ENCODE assay signal across 8 cellular contexts in the genomic region with DNA sequence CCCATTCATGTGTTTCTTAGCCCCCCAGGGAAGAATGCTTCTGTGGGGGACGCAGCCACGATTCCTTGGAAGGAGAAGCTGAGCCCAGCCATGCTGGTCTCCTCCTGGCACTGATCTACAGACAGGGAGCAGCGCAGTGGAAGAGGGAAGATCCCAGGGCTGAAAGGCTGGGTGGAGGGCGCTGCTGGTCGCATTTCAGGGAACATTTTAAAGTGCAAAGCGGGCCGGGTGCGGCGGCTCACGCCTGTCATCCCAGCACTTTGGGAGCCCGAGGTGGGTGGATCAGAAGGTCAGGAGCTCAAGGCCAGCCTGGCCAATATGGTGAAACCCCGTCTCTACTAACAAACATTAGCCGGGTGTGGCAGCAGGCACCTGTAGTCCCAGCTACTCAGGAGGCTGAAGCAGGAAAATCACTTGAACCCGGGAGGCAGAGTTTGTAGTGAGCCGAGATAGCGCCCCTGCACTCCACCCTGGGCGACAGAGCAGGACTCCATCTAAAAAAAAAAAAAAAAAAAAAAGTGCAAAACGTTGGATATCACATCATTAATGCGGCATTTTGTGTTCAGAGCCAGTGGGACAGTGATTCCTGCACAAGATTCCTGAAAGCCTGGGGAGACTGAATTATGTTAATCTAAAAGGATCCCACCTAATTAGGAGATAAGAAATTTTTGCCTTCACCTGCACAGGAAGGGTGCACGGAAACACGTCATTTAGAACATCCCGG. TPM values are rescaled to one million over a fixed set of nuclear protein-coding genes. Genes with fewer than 3 reads are reported as not detected.
DNase-seq lines count a peak whose midpoint lies in the region; ATAC-seq, FAIRE-seq and TF ChIP-seq lines count a peak whose summit lies in the region.

No MANE protein-coding gene starts in this region.

- no peak for DNase-seq in A673 (ENCODE audit: low spot score)
- DNase-seq in HEK293T (ENCODE audit: extremely low spot score), result no peak
- DNase-seq in K562 (ENCODE audit: extremely low read depth in 1 of 4, low spot score in 3 of 4), result peak in 1 of 4 experiments; percentile 10
- DNase-seq in GM03348 (ENCODE audit: low spot score), result no peak
- no peak for DNase-seq in RCC 7860 (ENCODE audit: low spot score)
- DNase-seq in NCI-H82 (lab: John Stamatoyannopoulos, UW), result no peak

- intact Hi-C loops in A673 (cut with micrococcal nuclease; ENCODE audit: unreplicated experiment), result loop anchor here (2.0 kb wide), 1 partner anchor 110 kb away; no protein-coding TSS in a partner anchor
- intact Hi-C loops in K562 (cut with micrococcal nuclease), result no loop called here

- H3K9me3 ChIP-seq in A673 (ENCODE audit: low read depth, low read length, poor library complexity, severe bottlenecking), result no peaks in the 10 kb centered on the region
- H3K9me3 ChIP-seq in K562 (replicated peaks; ENCODE audit: control insufficient read depth, insufficient read depth, low read depth, low read length), result no peaks in the 10 kb centered on the region
- no peaks in the 10 kb centered on the region for H3K9me3 ChIP-seq in mesodermal cell (ENCODE audit: control insufficient read depth, low read length)

- H3K27me3 ChIP-seq in A673 (replicated peaks; ENCODE audit: insufficient read depth, low read depth, low read length, poor library complexity) (no peaks in the 10 kb centered on the region), K562 (ENCODE audit: control insufficient read depth in 2 of 2, insufficient read depth in 2 of 2, low read length in 2 of 2) (no peaks in the 10 kb centered on the region)

- peak overlapping the region; percentile 98 for H2AFZ ChIP-seq in K562 (ENCODE audit: low read depth, low read length)

- POLR2A ChIA-PET in A673 (lab: Charles Lee; ENCODE audit: low non-redundant PET) (no interaction called here), HEK293T (lab: Yijun Ruan, JAX) (interaction anchor here (0.6 to 1.6 kb wide), 4 partner anchors 10 to 536 kb away, joined by 3 to 6 read pairs (median 4); no protein-coding TSS in a partner anchor), K562 (lab: Yijun Ruan, JAX) (interaction anchor here (0.6 to 2.7 kb wide), 4 partner anchors 12 to 536 kb away, joined by 4 to 8 read pairs (median 5); no protein-coding TSS in a partner anchor)

- TF ChIP-seq CTCF in A673 (conservative IDR thresholded peaks at IDR 0.05; ENCODE audit: low read depth, low read length), result no peak
- TF ChIP-seq CTCF in K562 (IDR thresholded peaks at IDR 0.05 in 2 of 3, conservative IDR thresholded peaks at IDR 0.05 in 1 of 3; ENCODE audit: insufficient read depth in 2 of 3, low read depth in 1 of 3, low read length in 3 of 3), result no peak

- peak overlapping the region; percentile 98 for H3K4me3 ChIP-seq in A673 (ENCODE audit: low read depth, low read length, poor library complexity, severe bottlenecking)
- peak overlapping the region; percentile 97 for H3K4me3 ChIP-seq in K562
- peak overlapping the region; percentile 72 for H3K4me3 ChIP-seq in mesodermal cell (ENCODE audit: extremely low read depth, insufficient read depth, low read length, poor library complexity, severe bottlenecking)

- CTCF ChIA-PET in A673 (lab: Charles Lee), result no interaction called here
- CTCF ChIA-PET in HEK293T (lab: Yijun Ruan, JAX), result interaction anchor here (1.2 kb wide), 1 partner anchor 33 kb away, joined by 3 read pairs; no protein-coding TSS in a partner anchor
- CTCF ChIA-PET in K562 (lab: Yijun Ruan, JAX; ENCODE audit: low intra/inter-chr PET ratio), result interaction anchor here (0.6 to 5.7 kb wide), 2 partner anchors 27 to 111 kb away, joined by 3 to 64 read pairs; no protein-coding TSS in a partner anchor

- peaks cover 3% of the 10 kb centered on the region for H3K4me1 ChIP-seq in A673 (ENCODE audit: insufficient read depth, low read length, poor library complexity, severe bottlenecking)
- H3K4me1 ChIP-seq in K562 (replicated peaks in 1 of 2; ENCODE audit: control insufficient read depth in 2 of 2, insufficient read depth in 2 of 2, low read length in 2 of 2), result peaks cover 9 to 75% of the 10 kb centered on the region in 2 experiments; a peak in 4 of 5 replicates
- peaks cover 6% of the 10 kb centered on the region for H3K4me1 ChIP-seq in mesodermal cell (ENCODE audit: control insufficient read depth, insufficient read depth, low read length, poor library complexity, severe bottlenecking)

- no peaks in the 10 kb centered on the region for H4K20me1 ChIP-seq in K562 (replicated peaks; ENCODE audit: control insufficient read depth, insufficient read depth, low read length)

- WGBS in K562 (ENCODE audit: insufficient coverage, low coverage, missing lambda C conversion rate), result 20% methylated on average over 17 of the region's 22 CpGs
- 61 to 68% methylated on average over 11 to 17 of the region's 22 CpGs for WGBS in mesodermal cell (ENCODE audit: insufficient coverage in 2 of 2), 2 experiments

- TF ChIP-seq POLR2A in K562 (conservative IDR thresholded peaks at IDR 0.05), result no peak

- TF ChIP-seq RAD21 in K562 (CRISPR knock-in tag; conservative IDR thresholded peaks at IDR 0.05 in 1 of 2, IDR thresholded peaks at IDR 0.05 in 1 of 2), result no peak

- H3K4me2 ChIP-seq in K562 (ENCODE audit: insufficient read depth, low read length), result peak overlapping the region; percentile 78

- no peak for TF ChIP-seq EP300 in K562 (IDR thresholded peaks at IDR 0.05; ENCODE audit: low read length)

- BruUV-seq in A673 (replicated peaks; lab: Mats Ljungman, UMichigan), result no TSS peak
- BruUV-seq in K562 (replicated peaks; lab: Mats Ljungman, UMichigan), result no TSS peak

- H3K79me2 ChIP-seq in K562 (ENCODE audit: control insufficient read depth, insufficient read depth, low read length), result peaks cover 20% of the 10 kb centered on the region

- H3K27ac ChIP-seq in A673 (ENCODE audit: low read depth, low read length, poor library complexity, severe bottlenecking) (peak overlapping the region; percentile 86), K562 (ENCODE audit: extremely low read depth, low read depth, low read length) (peak overlapping the region; percentile 5; the same call in 1 of the 3 replicates), mesodermal cell (ENCODE audit: low read depth, low read length, severe bottlenecking) (no peak overlapping the region)

- H3K9me1 ChIP-seq in K562 (ENCODE audit: control insufficient read depth, insufficient read depth, low read length), result no peaks in the 10 kb centered on the region

- ATAC-seq in K562, result no peak
- no peak for ATAC-seq in HG03025 (IDR thresholded peaks at IDR 0.05; ENCODE audit: low FRiP score, unreplicated experiment)

- peak overlapping the region; percentile 85 to 96 for H3K9ac ChIP-seq in K562 (ENCODE audit: insufficient read depth in 1 of 2, low read depth in 2 of 2, low read length in 2 of 2)

- H3K36me3 ChIP-seq in A673 (ENCODE audit: insufficient read depth, low read length, poor library complexity, severe bottlenecking) (peaks cover 10% of the 10 kb centered on the region), K562 (ENCODE audit: control insufficient read depth, insufficient read depth, low read length) (peaks cover 10% of the 10 kb centered on the region; the same call in 1 of the 3 replicates), mesodermal cell (ENCODE audit: control insufficient read depth, insufficient read depth, low read length) (peaks cover 12% of the 10 kb centered on the region)

- FAIRE-seq in K562 (lab: Jason Lieb, UNC), result no peak
- FAIRE-seq in RCC 7860 (lab: Jason Lieb, UNC), result no peak

- in situ Hi-C loops in K562 (cut with MboI), result no loop called here

RNA-seq across cellular contexts. Expression of gene CHMP6, which starts 0.6 kb away (rescaled TPM):
- total RNA-seq in A673 (2021) (18.7 and 21.3 TPM in 2 replicates), K562 (2014; rRNA removed) (10.3 and 12.9 TPM in 2 replicates), K562 (2014; rRNA removed; fragmentation: Illumina TruSeq; extraction: Trizol) (14.4 and 15.7 TPM in 2 replicates), K562 (2015; rRNA removed; fragmentation: Illumina TruSeq; extraction: Trizol) (12.7 and 13.8 TPM in 2 replicates), K562 (2021) (25.6 and 26.8 TPM in 2 replicates)
- total RNA-seq in K562 (2011; cell fraction: chromatin; rRNA removed; ENCODE audit: low replicate concordance), result 33.8 and 66.2 TPM in 2 replicates
- 40.5 and 47.9 TPM in 2 replicates for total RNA-seq in K562 (2011; cell fraction: nucleolus; rRNA removed)
- total RNA-seq in K562 (2011; cell fraction: nucleoplasm; rRNA removed), result 22.9 and 24.6 TPM in 2 replicates
- polyA plus RNA-seq in K562 (2011; rRNA removed) (8.0 and 13.4 TPM in 2 replicates), K562 (2014; fragmentation: Illumina TruSeq; extraction: Trizol) (11.4 and 15.5 TPM in 2 replicates), K562 (2014; fragmentation: Nextera tagmentation; extraction: Ambion mirVana) (1 to 10 TPM in 1 of 2 experiments, under 1 TPM in 1; 0.25 to 1.8 TPM), K562 (2014; rRNA removed) (28.3 and 30.4 TPM in 2 replicates)
- 10.5 and 35.5 TPM in 2 replicates for polyA plus RNA-seq in K562 (2011; cell fraction: cytosol; rRNA removed)
- polyA plus RNA-seq in K562 (2011; cell fraction: nucleus; rRNA removed), result 10.7 and 20.1 TPM in 2 replicates
- 13.7 and 20.1 TPM in 2 replicates for polyA plus RNA-seq in K562 (2012)
- 11.2 and 15.9 TPM in 2 replicates for polyA minus RNA-seq in K562 (2011; rRNA and poly(A)+ RNA removed)
- polyA minus RNA-seq in K562 (2011; cell fraction: cytosol; rRNA and poly(A)+ RNA removed), result 5.0 and 8.7 TPM in 2 replicates
- polyA minus RNA-seq in K562 (2011; cell fraction: nucleus; rRNA and poly(A)+ RNA removed), result 13.5 and 13.7 TPM in 2 replicates
- 17.0 TPM for polyA plus RNA-seq in mesodermal cell (2013, experiment 1 of 2)
- 16.6 TPM for polyA plus RNA-seq in mesodermal cell (2013, experiment 2 of 2)

RNA-seq across cellular contexts. Expression of gene BAIAP2, which starts 43.9 kb away (rescaled TPM):
- total RNA-seq in A673 (2021), result 51.6 and 54.9 TPM in 2 replicates
- total RNA-seq in K562 (2011; cell fraction: chromatin; rRNA removed; ENCODE audit: low replicate concordance), result 69.8 and 141 TPM in 2 replicates
- 54.5 and 61.0 TPM in 2 replicates for total RNA-seq in K562 (2011; cell fraction: nucleolus; rRNA removed)
- 40.5 and 42.0 TPM in 2 replicates for total RNA-seq in K562 (2011; cell fraction: nucleoplasm; rRNA removed)
- 26.7 and 31.9 TPM in 2 replicates for total RNA-seq in K562 (2014; rRNA removed)
- 14.2 and 17.7 TPM in 2 replicates for total RNA-seq in K562 (2014; rRNA removed; fragmentation: Illumina TruSeq; extraction: Trizol)
- total RNA-seq in K562 (2015; rRNA removed; fragmentation: Illumina TruSeq; extraction: Trizol), result 18.4 and 21.2 TPM in 2 replicates
- total RNA-seq in K562 (2021), result 44.7 and 51.6 TPM in 2 replicates
- 9.8 and 13.6 TPM in 2 replicates for polyA plus RNA-seq in K562 (2011; rRNA removed)
- polyA plus RNA-seq in K562 (2011; cell fraction: cytosol; rRNA removed), result 9.8 and 28.7 TPM in 2 replicates
- polyA plus RNA-seq in K562 (2011; cell fraction: nucleus; rRNA removed), result 37.7 and 77.3 TPM in 2 replicates
- 37.1 and 42.6 TPM in 2 replicates for polyA plus RNA-seq in K562 (2012)
- 20.7 and 30.0 TPM in 2 replicates for polyA plus RNA-seq in K562 (2014; fragmentation: Illumina TruSeq; extraction: Trizol)
- 1 to 10 TPM; 2.3 to 2.4 TPM for polyA plus RNA-seq in K562 (2014; fragmentation: Nextera tagmentation; extraction: Ambion mirVana)
- polyA plus RNA-seq in K562 (2014; rRNA removed), result 17.3 and 23.2 TPM in 2 replicates
- 11.9 and 13.6 TPM in 2 replicates for polyA minus RNA-seq in K562 (2011; rRNA and poly(A)+ RNA removed)
- polyA minus RNA-seq in K562 (2011; cell fraction: cytosol; rRNA and poly(A)+ RNA removed), result 22.8 and 24.8 TPM in 2 replicates
- polyA minus RNA-seq in K562 (2011; cell fraction: nucleus; rRNA and poly(A)+ RNA removed), result 38.3 and 38.6 TPM in 2 replicates
- polyA plus RNA-seq in mesodermal cell (2013, experiment 1 of 2), result 27.1 TPM
- polyA plus RNA-seq in mesodermal cell (2013, experiment 2 of 2), result 24.1 TPM
